In genomic region chr20:49617394-49617793, GRCh38 we compare ENCODE assay signal across 2 cellular contexts. TPM values are rescaled to one million over a fixed set of nuclear protein-coding genes. Genes with fewer than 3 reads are reported as not detected.
"Had no signal": no experiment of that assay in that cellular context is flagged by ENCODE, and none has a peak within 500 bp of the region (broad histone marks: within the 10 kb centered on the region; RNA-seq: fewer than 3 reads in every experiment).

No MANE protein-coding gene starts in this region.

RNA-seq across cellular contexts. Expression of gene PTGIS, which starts 49.5 kb away (rescaled TPM):
- total RNA-seq: natural killer cell had no signal
- polyA plus RNA-seq: keratinocyte had no signal
